In the genomic region with DNA sequence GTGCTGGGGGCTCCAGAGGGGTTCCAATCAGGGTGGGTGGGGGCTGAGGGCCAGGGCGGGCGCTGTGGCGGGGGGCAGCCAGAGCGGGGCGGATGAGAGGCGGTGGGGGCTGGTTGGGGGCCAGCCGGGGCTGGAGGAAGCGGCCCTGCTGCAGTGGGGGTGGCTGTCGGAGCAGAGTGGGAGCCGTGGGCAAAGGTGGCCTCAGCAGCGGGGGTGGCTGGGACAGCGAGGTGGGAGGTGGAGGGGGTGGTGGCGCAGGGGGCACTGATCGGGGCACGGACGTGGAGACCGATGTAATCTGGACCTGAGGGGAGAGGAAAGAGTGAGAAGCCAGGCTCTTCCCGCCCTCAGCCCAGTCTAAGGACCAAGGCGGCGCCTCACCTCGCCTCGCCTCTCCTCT, we compare ENCODE assay signal across 15 cellular contexts. TPM values are rescaled to one million over a fixed set of nuclear protein-coding genes. Genes with fewer than 3 reads are reported as not detected.
"Had no signal": no experiment of that assay in that cellular context is flagged by ENCODE, and none has a peak within 500 bp of the region (broad histone marks: within the 10 kb centered on the region; RNA-seq: fewer than 3 reads in every experiment).

No MANE protein-coding gene starts in this region.

- H3K27me3 ChIP-seq: tibial nerve had no signal

- H3K4me1 ChIP-seq: parathyroid adenoma had no signal

- H3K4me3 Mint-ChIP-seq: activated CD8-positive, alpha-beta T cell treated with anti-CD3 and anti-CD28 coated beads, Interleukin-2, amount 10 ng/mL, durations not matched to agents 7 days and 5 days; activated T-helper 17 cell treated with anti-CD3 and anti-CD28 coated beads, Interleukin-2, amount 50 U/mL, for 72 hours; central memory CD8-positive, alpha-beta T cell; naive thymus-derived CD4-positive, alpha-beta T cell; stimulated activated naive CD8-positive, alpha-beta T cell treated with anti-CD3 and anti-CD28 coated beads, Interleukin-15, Interleukin-2, amounts not matched to agents 100 ng/mL and 50 ng/mL, for 24 hours; T-cell had no signal

- H3K27me3 Mint-ChIP-seq: activated T-helper 17 cell treated with anti-CD3 and anti-CD28 coated beads, Interleukin-2, amount 50 U/mL, for 72 hours; central memory CD8-positive, alpha-beta T cell; stimulated activated naive CD8-positive, alpha-beta T cell treated with anti-CD3 and anti-CD28 coated beads, Interleukin-15, Interleukin-2, amounts not matched to agents 100 ng/mL and 50 ng/mL, for 24 hours; T-cell had no signal

- H3K9me3 Mint-ChIP-seq: activated naive CD4-positive, alpha-beta T cell treated with anti-CD3 and anti-CD28 coated beads, Interleukin-2, amount 50 U/mL, for 72 hours; activated T-helper 17 cell treated with anti-CD3 and anti-CD28 coated beads, Interleukin-2, amount 50 U/mL, for 72 hours; central memory CD8-positive, alpha-beta T cell; naive thymus-derived CD4-positive, alpha-beta T cell; stimulated activated naive CD8-positive, alpha-beta T cell treated with anti-CD3 and anti-CD28 coated beads, Interleukin-15, Interleukin-2, amounts not matched to agents 100 ng/mL and 50 ng/mL, for 24 hours; T-cell had no signal

- H3K4me3 ChIP-seq: lower lobe of right lung, tibial nerve had no signal

- DNase-seq: activated CD4-positive, alpha-beta T cell treated with anti-CD3 and anti-CD28 coated beads for 1 hour; activated CD4-positive, alpha-beta T cell treated with anti-CD3 and anti-CD28 coated beads, Interleukin-2, amount 50 U/mL, for 1 hour; activated CD8-positive, alpha-beta T cell treated with anti-CD3 and anti-CD28 coated beads, Interleukin-2, amount 10 ng/mL, durations not matched to agents 7 days and 5 days; lower lobe of right lung; naive thymus-derived CD4-positive, alpha-beta T cell; stimulated activated CD4-positive, alpha-beta T cell treated with anti-CD3 and anti-CD28 coated beads, Interleukin-4, amount 100 ng/mL, for 24 hours; T-cell had no signal

- H3K9me3 ChIP-seq: lower lobe of right lung, tibial nerve had no signal

- H3K36me3 Mint-ChIP-seq: activated naive CD4-positive, alpha-beta T cell treated with anti-CD3 and anti-CD28 coated beads, Interleukin-2, amount 50 U/mL, for 72 hours; naive thymus-derived CD4-positive, alpha-beta T cell had no signal

- H3K4me1 Mint-ChIP-seq: activated T-helper 17 cell treated with anti-CD3 and anti-CD28 coated beads, Interleukin-2, amount 50 U/mL, for 72 hours had no signal

- ATAC-seq: activated CD8-positive, alpha-beta T cell treated with anti-CD3 and anti-CD28 coated beads, Interleukin-2, amount 10 ng/mL, durations not matched to agents 7 days and 5 days; activated naive CD4-positive, alpha-beta T cell treated with anti-CD3 and anti-CD28 coated beads, Interleukin-2, amount 50 U/mL, for 72 hours; activated T-helper 17 cell treated with anti-CD3 and anti-CD28 coated beads, Interleukin-2, amount 50 U/mL, for 72 hours; left lobe of liver; lower lobe of right lung; naive thymus-derived CD4-positive, alpha-beta T cell; right cardiac atrium; T-cell had no signal

- H3K27ac ChIP-seq: lower lobe of right lung, parathyroid adenoma had no signal

- H3K27ac Mint-ChIP-seq: activated CD8-positive, alpha-beta T cell treated with anti-CD3 and anti-CD28 coated beads, Interleukin-2, amount 10 ng/mL, durations not matched to agents 7 days and 5 days; activated T-helper 17 cell treated with anti-CD3 and anti-CD28 coated beads, Interleukin-2, amount 50 U/mL, for 72 hours; stimulated activated naive CD8-positive, alpha-beta T cell treated with anti-CD3 and anti-CD28 coated beads, Interleukin-15, Interleukin-2, amounts not matched to agents 100 ng/mL and 50 ng/mL, for 24 hours had no signal

RNA-seq across cellular contexts. Expression of gene RCOR2, which starts 5.1 kb away (rescaled TPM):
- polyA plus RNA-seq: naive thymus-derived CD4-positive, alpha-beta T cell had no signal
